In the genomic region with DNA sequence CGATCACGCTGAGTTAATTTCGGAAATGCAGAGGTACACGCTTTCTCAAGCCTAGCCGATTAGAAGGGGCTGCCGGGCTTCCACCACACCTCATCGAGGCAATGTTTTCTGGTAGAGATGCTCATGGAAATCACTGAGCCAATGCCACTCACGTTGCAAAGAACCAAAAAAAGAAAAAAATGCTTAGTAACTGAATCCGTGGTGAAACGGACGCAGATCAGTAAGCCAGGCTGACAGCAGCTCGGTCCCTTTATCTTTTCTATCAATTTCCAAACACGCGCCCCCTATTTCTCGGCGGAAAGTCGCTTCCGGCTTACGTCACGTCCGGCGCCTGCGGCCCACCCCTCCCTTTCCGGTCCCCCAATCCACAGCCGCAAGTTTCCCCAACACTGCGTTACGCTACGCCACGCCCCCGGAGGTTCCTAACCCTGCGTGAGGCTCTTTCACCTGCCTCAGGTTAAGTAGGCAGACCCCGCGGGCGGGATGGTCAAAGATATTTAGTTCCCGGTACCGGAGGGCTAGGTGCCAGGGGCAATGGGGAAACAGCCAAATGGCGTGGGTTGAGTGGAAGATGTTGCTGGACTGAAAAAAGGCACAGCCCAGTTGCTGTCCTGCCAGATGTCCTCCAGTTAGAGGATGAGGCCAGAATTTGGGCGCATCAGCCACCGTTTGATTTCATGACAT, we compare ENCODE assay signal across 7 cellular contexts. TPM values are rescaled to one million over a fixed set of nuclear protein-coding genes. Genes with fewer than 3 reads are reported as not detected.
DNase-seq lines count a peak whose midpoint lies in the region; ATAC-seq and TF ChIP-seq lines count a peak whose summit lies in the region.

A gene with protein sequence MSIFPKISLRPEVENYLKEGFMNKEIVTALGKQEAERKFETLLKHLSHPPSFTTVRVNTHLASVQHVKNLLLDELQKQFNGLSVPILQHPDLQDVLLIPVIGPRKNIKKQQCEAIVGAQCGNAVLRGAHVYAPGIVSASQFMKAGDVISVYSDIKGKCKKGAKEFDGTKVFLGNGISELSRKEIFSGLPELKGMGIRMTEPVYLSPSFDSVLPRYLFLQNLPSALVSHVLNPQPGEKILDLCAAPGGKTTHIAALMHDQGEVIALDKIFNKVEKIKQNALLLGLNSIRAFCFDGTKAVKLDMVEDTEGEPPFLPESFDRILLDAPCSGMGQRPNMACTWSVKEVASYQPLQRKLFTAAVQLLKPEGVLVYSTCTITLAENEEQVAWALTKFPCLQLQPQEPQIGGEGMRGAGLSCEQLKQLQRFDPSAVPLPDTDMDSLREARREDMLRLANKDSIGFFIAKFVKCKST (minus strand): TSS at position 264 of the 684 bp plus-strand sequence. CDS start 384 bp downstream, outside the sequence.

- peak; percentile 91 for ATAC-seq in GM18499 (IDR thresholded peaks at IDR 0.05; ENCODE audit: insufficient read depth, unreplicated experiment)
- ATAC-seq in HG02870 (IDR thresholded peaks at IDR 0.05; ENCODE audit: unreplicated experiment), result peak; percentile 98

- H3K4me1 ChIP-seq in ascending aorta (peaks cover 0 to 13% of the 10 kb centered on the region in 2 donors), hepatocyte (ENCODE audit: insufficient read depth) (peaks cover 14% of the 10 kb centered on the region)

- H3K4me3 ChIP-seq in ascending aorta, result peak within 1 kb of the TSS; percentile 69 to 73
- peak within 1 kb of the TSS; percentile 60 for H3K4me3 ChIP-seq in hepatocyte

- H3K27ac ChIP-seq in ascending aorta, result peak within 1 kb of the TSS; percentile 87 to 89
- H3K27ac ChIP-seq in hepatocyte, result peak within 1 kb of the TSS; percentile 92

- H3K79me2 ChIP-seq in hepatocyte, result peaks cover 34% of the 10 kb centered on the region

- H3K4me2 ChIP-seq in hepatocyte, result peak within 1 kb of the TSS; percentile 76

- no peaks in the 10 kb centered on the region for H3K27me3 ChIP-seq in ascending aorta
- no peaks in the 10 kb centered on the region for H3K27me3 ChIP-seq in hepatocyte

- intact Hi-C loops in ascending aorta (cut with DNase I), result loop anchor here (1.0 to 10.0 kb wide), 3 partner anchors 8 to 1837 kb away; a partner anchor contains a TSS

- DNase-seq in NCI-H1694 (lab: John Stamatoyannopoulos, UW), result peak; percentile 64
- peak; percentile 89 for DNase-seq in T-helper 22 cell (ENCODE audit: low read depth)
- DNase-seq in ascending aorta (ENCODE audit: low spot score in 2 of 2), result peak; percentile 64 to 95
- peak; percentile 95 for DNase-seq in hepatocyte (ENCODE audit: low spot score)
- DNase-seq in retina, result peak; percentile 97

- 1% methylated on average over 37 of the region's 39 CpGs for WGBS in hepatocyte (ENCODE audit: low lambda C conversion rate, missing lambda C conversion rate)

- H3K36me3 ChIP-seq in ascending aorta, result no peaks in the 10 kb centered on the region
- H3K36me3 ChIP-seq in hepatocyte (replicated peaks; ENCODE audit: insufficient read depth, low read depth), result no peaks in the 10 kb centered on the region

- H2AFZ ChIP-seq in hepatocyte, result peak within 1 kb of the TSS; percentile 73

- no peak for TF ChIP-seq CTCF in ascending aorta (IDR thresholded peaks at IDR 0.05)
- no peak for TF ChIP-seq CTCF in hepatocyte (IDR thresholded peaks at IDR 0.05; ENCODE audit: poor library complexity)

- H3K9me2 ChIP-seq in hepatocyte (replicated peaks; ENCODE audit: insufficient read depth), result no peaks in the 10 kb centered on the region

- H4K20me1 ChIP-seq in hepatocyte (ENCODE audit: insufficient read depth, poor library complexity, severe bottlenecking), result no peaks in the 10 kb centered on the region

- H3K9me3 ChIP-seq in ascending aorta (no peaks in the 10 kb centered on the region), hepatocyte (ENCODE audit: low read depth) (no peaks in the 10 kb centered on the region)

RNA-seq across cellular contexts. Expression of the gene that starts here (rescaled TPM):
- total RNA-seq in ascending aorta (5.4 TPM), hepatocyte (14.6 and 18.9 TPM in 2 replicates)
- polyA plus RNA-seq in hepatocyte, result 12.2 and 12.3 TPM in 2 replicates

Comparison
In these comparisons a context has a peak if more than half of its experiments do, and no peak if none do; other contexts are left out.
1. Peak in every context shown above with its lines: DNase-seq, ATAC-seq, H3K4me3 ChIP-seq and H3K27ac ChIP-seq.